Comparison of ENCODE assay signal across 1 cellular context in the genomic region with DNA sequence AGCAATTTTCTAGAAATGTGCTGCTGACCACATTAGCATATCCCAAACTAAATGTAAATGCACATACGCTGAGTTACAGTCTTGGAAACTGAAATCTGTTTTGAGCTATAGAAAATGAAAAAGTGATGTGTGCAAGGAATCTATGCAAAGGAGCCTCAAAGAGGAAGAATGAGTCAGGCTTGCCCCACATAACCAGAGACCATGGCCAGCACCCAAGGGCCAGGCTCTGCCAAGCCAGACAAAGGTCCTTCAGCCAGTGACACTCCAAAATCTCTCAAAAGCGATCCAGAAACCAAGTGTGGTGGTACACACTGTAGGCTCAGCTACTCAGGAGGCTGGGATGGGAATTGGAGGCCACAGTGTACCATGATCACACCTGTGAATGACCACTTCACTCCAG.
TF ChIP-seq lines count a peak whose summit lies in the region.

No MANE protein-coding gene starts in this region.

TF ChIP-seq in WTC11, 78 proteins besides CTCF, POLR2A, EP300 and RAD21 (continued from another document):
- TF ChIP-seq, protein P1, sequence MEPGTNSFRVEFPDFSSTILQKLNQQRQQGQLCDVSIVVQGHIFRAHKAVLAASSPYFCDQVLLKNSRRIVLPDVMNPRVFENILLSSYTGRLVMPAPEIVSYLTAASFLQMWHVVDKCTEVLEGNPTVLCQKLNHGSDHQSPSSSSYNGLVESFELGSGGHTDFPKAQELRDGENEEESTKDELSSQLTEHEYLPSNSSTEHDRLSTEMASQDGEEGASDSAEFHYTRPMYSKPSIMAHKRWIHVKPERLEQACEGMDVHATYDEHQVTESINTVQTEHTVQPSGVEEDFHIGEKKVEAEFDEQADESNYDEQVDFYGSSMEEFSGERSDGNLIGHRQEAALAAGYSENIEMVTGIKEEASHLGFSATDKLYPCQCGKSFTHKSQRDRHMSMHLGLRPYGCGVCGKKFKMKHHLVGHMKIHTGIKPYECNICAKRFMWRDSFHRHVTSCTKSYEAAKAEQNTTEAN (CRISPR knock-in tag; IDR thresholded peaks at IDR 0.05) = no peak
- TF ChIP-seq CREB1 (CRISPR knock-in tag; IDR thresholded peaks at IDR 0.05) = no peak
- no peak for TF ChIP-seq ATF1 (CRISPR knock-in tag; IDR thresholded peaks at IDR 0.05)
- TF ChIP-seq FOXK1 (CRISPR knock-in tag; IDR thresholded peaks at IDR 0.05) = no peak
